Comparison of ENCODE assay signal across 9 cellular contexts in the genomic region with DNA sequence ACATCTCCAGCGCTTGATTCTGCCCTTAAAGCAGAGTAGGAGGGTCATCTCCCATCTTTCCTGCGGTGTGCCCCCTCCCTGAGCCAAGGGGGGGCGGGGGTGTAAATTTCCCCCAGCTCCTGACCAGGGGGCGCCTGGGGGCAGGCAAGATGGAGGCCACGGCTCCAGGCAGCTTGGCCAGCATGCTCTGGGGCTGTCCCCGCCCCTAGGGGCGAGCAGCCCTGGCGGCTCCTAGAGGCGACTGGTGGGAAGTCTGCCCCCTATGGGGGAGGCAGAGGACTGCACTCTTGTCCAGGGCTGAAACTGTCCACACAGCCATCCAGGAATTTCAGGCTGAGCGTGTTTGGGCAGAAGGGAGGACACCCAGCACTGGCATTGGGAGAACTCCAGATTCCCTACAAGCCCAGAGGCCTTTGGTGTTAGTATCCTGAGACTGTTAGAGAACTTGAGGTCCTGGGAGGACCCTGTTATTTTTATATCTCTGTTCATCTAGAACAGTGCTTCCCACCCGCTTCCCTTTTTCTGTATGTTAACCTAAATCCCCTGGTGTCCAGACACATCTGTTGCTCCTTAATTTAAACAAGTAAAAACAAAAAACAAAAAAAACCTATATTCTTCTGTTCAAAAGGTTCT. TPM values are rescaled to one million over a fixed set of nuclear protein-coding genes. Genes with fewer than 3 reads are reported as not detected.
DNase-seq lines count a peak whose midpoint lies in the region; ATAC-seq and TF ChIP-seq lines count a peak whose summit lies in the region.
"Had no signal": no experiment of that assay in that cellular context is flagged by ENCODE, and none has a peak within 500 bp of the region (broad histone marks: within the 10 kb centered on the region; RNA-seq: fewer than 3 reads in every experiment).

No MANE protein-coding gene starts in this region.

- H3K9me3 Mint-ChIP-seq in glutamatergic neuron (ENCODE audit: unreplicated experiment): peaks cover 1% of the 10 kb centered on the region
- no peaks in the 10 kb centered on the region for H3K9me3 Mint-ChIP-seq in naive thymus-derived CD8-positive, alpha-beta T cell

- no peaks in the 10 kb centered on the region for H3K4me1 Mint-ChIP-seq in glutamatergic neuron (ENCODE audit: low read depth, unreplicated experiment)
- peaks cover 0 to 21% (median 6%) of the 10 kb centered on the region in 4 donors for H3K4me1 Mint-ChIP-seq in naive thymus-derived CD8-positive, alpha-beta T cell

- no peak overlapping the region for H3K27ac Mint-ChIP-seq in glutamatergic neuron (ENCODE audit: unreplicated experiment)
- no peak overlapping the region for H3K27ac Mint-ChIP-seq in naive thymus-derived CD8-positive, alpha-beta T cell

- POLR2A ChIA-PET in naive thymus-derived CD8-positive, alpha-beta T cell (lab: Charles Lee): no interaction called here

- peaks cover 2% of the 10 kb centered on the region for H3K27me3 Mint-ChIP-seq in glutamatergic neuron (ENCODE audit: unreplicated experiment)
- peaks cover 0 to 12% (median 6%) of the 10 kb centered on the region in 5 donors for H3K27me3 Mint-ChIP-seq in naive thymus-derived CD8-positive, alpha-beta T cell

- DNase-seq in AG09319 (ENCODE audit: extremely low read depth, low read depth) (no peak), glutamatergic neuron (no peak), DMS79 treated with DMSO at 0.1 percent for 48 hours (lab: John Stamatoyannopoulos, UW) (no peak)
- DNase-seq in naive thymus-derived CD8-positive, alpha-beta T cell: no peak
- DNase-seq in stimulated activated naive CD4-positive, alpha-beta T cell treated with Interleukin-2 at 50 U/mL for 16 hours (lab: John Stamatoyannopoulos, UW): no peak

- no peaks in the 10 kb centered on the region for H3K36me3 Mint-ChIP-seq in glutamatergic neuron (ENCODE audit: unreplicated experiment)
- no peaks in the 10 kb centered on the region for H3K36me3 Mint-ChIP-seq in naive thymus-derived CD8-positive, alpha-beta T cell

- peak; percentile 21 for TF ChIP-seq CTCF in AG09319 (IDR thresholded peaks at IDR 0.05; ENCODE audit: low read depth, low read length)
- peak; percentile 68; the same call in 1 of the 2 replicates for TF ChIP-seq CTCF in GM12875 (IDR thresholded peaks at IDR 0.05; ENCODE audit: borderline replicate concordance, insufficient read depth, low read depth, low read length)
- peak; percentile 70 for TF ChIP-seq CTCF in glutamatergic neuron (IDR thresholded peaks at IDR 0.05; ENCODE audit: partially characterized antibody, unreplicated experiment)

- H3K4me3 Mint-ChIP-seq in glutamatergic neuron (ENCODE audit: unreplicated experiment): no peak overlapping the region
- no peak overlapping the region for H3K4me3 Mint-ChIP-seq in naive thymus-derived CD8-positive, alpha-beta T cell

- no peak overlapping the region for H3K4me3 ChIP-seq in GM12875 (ENCODE audit: low read depth, low read length)

- peak; percentile 60; the same call in 2 of the 3 replicates for ATAC-seq in SK-N-SH treated with all-trans-retinoic acid at 6 μM for 48 hours
- no peak for ATAC-seq in naive thymus-derived CD8-positive, alpha-beta T cell
- ATAC-seq in GM18502 (IDR thresholded peaks at IDR 0.05; ENCODE audit: poor library complexity, unreplicated experiment): no peak

TF ChIP-seq in SK-N-SH treated with all-trans-retinoic acid at 6 μM for 48 hours, 23 proteins besides CTCF, POLR2A, EP300 and RAD21:
- TF ChIP-seq CSDC2 (CRISPR knock-in tag; IDR thresholded peaks at IDR 0.05) (no peak), OSR1 (CRISPR knock-in tag; IDR thresholded peaks at IDR 0.05) (no peak), ZFP3 (CRISPR knock-in tag; IDR thresholded peaks at IDR 0.05) (no peak), RARB (CRISPR knock-in tag; IDR thresholded peaks at IDR 0.05) (no peak), TCF4 (CRISPR knock-in tag; IDR thresholded peaks at IDR 0.05; ENCODE audit: borderline replicate concordance) (no peak), ARNTL (CRISPR knock-in tag; IDR thresholded peaks at IDR 0.05; ENCODE audit: borderline replicate concordance, low read depth) (no peak), PATZ1 (CRISPR knock-in tag; IDR thresholded peaks at IDR 0.05; ENCODE audit: borderline replicate concordance) (no peak), ZNF8 (CRISPR knock-in tag; IDR thresholded peaks at IDR 0.05) (no peak), ZC3H10 (CRISPR knock-in tag; IDR thresholded peaks at IDR 0.05) (no peak), BACH2 (CRISPR knock-in tag; IDR thresholded peaks at IDR 0.05; ENCODE audit: borderline replicate concordance) (no peak), ZNF565 (CRISPR knock-in tag; conservative IDR thresholded peaks at IDR 0.05; ENCODE audit: low read depth) (no peak), PPARA (CRISPR knock-in tag; IDR thresholded peaks at IDR 0.05; ENCODE audit: borderline replicate concordance) (no peak)
- TF ChIP-seq, protein P1, sequence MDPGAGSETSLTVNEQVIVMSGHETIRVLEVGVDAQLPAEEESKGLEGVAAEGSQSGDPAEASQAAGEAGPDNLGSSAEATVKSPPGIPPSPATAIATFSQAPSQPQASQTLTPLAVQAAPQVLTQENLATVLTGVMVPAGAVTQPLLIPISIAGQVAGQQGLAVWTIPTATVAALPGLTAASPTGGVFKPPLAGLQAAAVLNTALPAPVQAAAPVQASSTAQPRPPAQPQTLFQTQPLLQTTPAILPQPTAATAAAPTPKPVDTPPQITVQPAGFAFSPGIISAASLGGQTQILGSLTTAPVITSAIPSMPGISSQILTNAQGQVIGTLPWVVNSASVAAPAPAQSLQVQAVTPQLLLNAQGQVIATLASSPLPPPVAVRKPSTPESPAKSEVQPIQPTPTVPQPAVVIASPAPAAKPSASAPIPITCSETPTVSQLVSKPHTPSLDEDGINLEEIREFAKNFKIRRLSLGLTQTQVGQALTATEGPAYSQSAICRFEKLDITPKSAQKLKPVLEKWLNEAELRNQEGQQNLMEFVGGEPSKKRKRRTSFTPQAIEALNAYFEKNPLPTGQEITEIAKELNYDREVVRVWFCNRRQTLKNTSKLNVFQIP (CRISPR knock-in tag; IDR thresholded peaks at IDR 0.05; ENCODE audit: borderline replicate concordance, low read depth): no peak

RNA-seq across cellular contexts. Expression of gene STRA8, which starts 4.6 kb away (rescaled TPM):
- not detected for total RNA-seq in glutamatergic neuron (ENCODE audit: unreplicated experiment)
- not detected for total RNA-seq in naive thymus-derived CD8-positive, alpha-beta T cell
- polyA plus RNA-seq in naive thymus-derived CD8-positive, alpha-beta T cell: not detected
- total RNA-seq: omental fat pad had no signal

RNA-seq across cellular contexts. Expression of gene WDR91, which starts 26.9 kb away (rescaled TPM):
- 24.5 TPM for total RNA-seq in glutamatergic neuron (ENCODE audit: unreplicated experiment)
- total RNA-seq in naive thymus-derived CD8-positive, alpha-beta T cell: 10 to 100 TPM; 38.9 to 39.0 TPM
- polyA plus RNA-seq in naive thymus-derived CD8-positive, alpha-beta T cell: 1 to 10 TPM; 3.3 to 7.2 (median 5.9) TPM
